In the genomic region with DNA sequence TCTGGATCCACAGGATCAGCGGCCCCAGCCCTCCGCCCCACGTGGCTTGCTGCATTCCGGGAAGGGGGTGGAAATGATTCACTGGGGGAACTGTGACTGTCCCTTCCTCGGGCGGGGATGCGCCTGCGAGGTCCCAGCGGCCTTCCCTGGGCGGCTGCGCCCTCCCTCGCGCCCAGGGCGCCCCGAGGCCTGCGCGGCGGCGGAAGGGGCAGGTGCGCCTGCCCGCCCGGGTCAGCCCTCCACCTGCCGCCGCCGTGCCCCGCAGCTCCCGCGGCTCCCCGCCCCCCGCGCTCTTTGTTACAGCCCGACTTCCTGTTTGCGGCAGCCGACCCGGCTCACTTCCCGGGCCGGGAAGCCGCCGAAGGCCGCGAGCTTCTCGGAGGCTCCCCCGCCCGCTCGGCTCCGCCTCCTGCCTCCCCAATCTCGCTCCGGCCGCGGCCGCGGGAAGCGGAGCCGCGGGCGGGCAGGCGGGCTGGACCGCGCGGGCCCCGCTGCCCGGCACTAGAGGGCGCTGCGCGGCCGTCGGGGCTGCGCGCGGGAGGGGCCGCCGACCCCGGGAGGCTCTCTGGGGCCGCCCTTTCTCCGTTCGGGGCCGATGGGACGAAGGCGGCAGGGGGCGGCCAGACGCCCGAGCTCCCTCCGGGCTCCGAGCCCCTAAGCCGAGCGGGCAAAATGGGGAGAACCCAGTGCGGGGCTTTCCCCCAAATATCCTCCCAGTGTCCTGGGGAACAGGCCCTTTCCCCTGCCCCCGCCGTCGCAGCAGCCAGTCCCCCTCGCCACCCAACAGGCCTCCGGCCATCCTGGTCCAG, we compare ENCODE assay signal across 8 cellular contexts. TPM values are rescaled to one million over a fixed set of nuclear protein-coding genes. Genes with fewer than 3 reads are reported as not detected.
DNase-seq lines count a peak whose midpoint lies in the region; ATAC-seq, FAIRE-seq and TF ChIP-seq lines count a peak whose summit lies in the region.

No MANE protein-coding gene starts in this region.

- H3K9me3 ChIP-seq in adipocyte (ENCODE audit: control insufficient read depth, low read length), result no peaks in the 10 kb centered on the region
- no peaks in the 10 kb centered on the region for H3K9me3 ChIP-seq in heart left ventricle

- ATAC-seq in GM21515 (IDR thresholded peaks at IDR 0.05; ENCODE audit: unreplicated experiment) (peak; percentile 56), heart left ventricle (peak; percentile 22 to 83 (median 79))

- TF ChIP-seq RAD21 in Ishikawa (IDR thresholded peaks at IDR 0.05; ENCODE audit: low read depth), result peak; percentile 48; the same call in 1 of the 2 replicates

- H3K4me1 ChIP-seq in adipocyte (ENCODE audit: control insufficient read depth, insufficient read depth, low read length), result peaks cover 13% of the 10 kb centered on the region
- H3K4me1 ChIP-seq in heart left ventricle, result peaks cover 7 to 60% (median 48%) of the 10 kb centered on the region in 12 donors

- FAIRE-seq in urothelium cell line (lab: Jason Lieb, UNC), result peak; percentile 40

- peak; percentile 29 to 96 (median 67) for TF ChIP-seq CTCF in heart left ventricle (IDR thresholded peaks at IDR 0.05)

- intact Hi-C loops in heart left ventricle (cut with DNase I), result loop anchor here in 9 of 10 donors (1.0 to 10.0 kb wide), 6 partner anchors 34 to 79 kb away; no protein-coding TSS in a partner anchor
- intact Hi-C loops in posterior cingulate gyrus (cut with DNase I), result loop anchor here (5.0 kb wide), 1 partner anchor 81 kb away; no protein-coding TSS in a partner anchor

- H3K36me3 ChIP-seq in adipocyte (ENCODE audit: control insufficient read depth, insufficient read depth, low read length, severe bottlenecking) (no peaks in the 10 kb centered on the region), heart left ventricle (peaks cover 0 to 22% (median 4%) of the 10 kb centered on the region in 9 donors)

- no peak for TF ChIP-seq POLR2A in heart left ventricle (IDR thresholded peaks at IDR 0.05)

- DNase-seq in Daoy (ENCODE audit: low read depth) (peak; percentile 82), SKM-1 treated with dmso at 0.1 percent for 144 hours (lab: John Stamatoyannopoulos, UW; ENCODE audit: unreplicated experiment) (peak; percentile 83), adipocyte (ENCODE audit: low read depth) (peak; percentile 91), heart left ventricle (peak; percentile 86 to 92 (median 87)), posterior cingulate gyrus (peak in 9 of 10 donors; percentile 46 to 94 (median 67)), urothelium cell line (ENCODE audit: low spot score) (peak; percentile 94)

- H3K9ac ChIP-seq in adipocyte (ENCODE audit: low read length), result peak overlapping the region; percentile 78

- TF ChIP-seq EP300 in Ishikawa (IDR thresholded peaks at IDR 0.05; ENCODE audit: borderline replicate concordance), result no peak

- peak overlapping the region; percentile 76 for H3K4me3 ChIP-seq in adipocyte (ENCODE audit: low read length)
- H3K4me3 ChIP-seq in heart left ventricle, result peak overlapping the region; percentile 41 to 70 (median 59)

- peaks cover 13% of the 10 kb centered on the region for H3K27me3 ChIP-seq in adipocyte (replicated peaks; ENCODE audit: control insufficient read depth, insufficient read depth, low read length)
- no peaks in the 10 kb centered on the region for H3K27me3 ChIP-seq in heart left ventricle

- 1% methylated on average over 49 to 92 of the region's 92 CpGs for WGBS in heart left ventricle, 4 donors

- H3K27ac ChIP-seq in heart left ventricle, result peak overlapping the region; percentile 83 to 96 (median 92)

TF ChIP-seq in Ishikawa, 13 proteins besides CTCF, POLR2A, EP300 and RAD21:
- no peak for TF ChIP-seq FOXM1 (IDR thresholded peaks at IDR 0.05; ENCODE audit: borderline replicate concordance, low read depth)
- no peak for TF ChIP-seq CEBPB (IDR thresholded peaks at IDR 0.05)
- no peak for TF ChIP-seq CREB1 (IDR thresholded peaks at IDR 0.05; ENCODE audit: low read depth)
- peak; percentile 57; the same call in 1 of the 2 replicates for TF ChIP-seq TEAD4 (IDR thresholded peaks at IDR 0.05)
- no peak for TF ChIP-seq TAF1 (IDR thresholded peaks at IDR 0.05; ENCODE audit: low read depth)
- TF ChIP-seq, protein P1, sequence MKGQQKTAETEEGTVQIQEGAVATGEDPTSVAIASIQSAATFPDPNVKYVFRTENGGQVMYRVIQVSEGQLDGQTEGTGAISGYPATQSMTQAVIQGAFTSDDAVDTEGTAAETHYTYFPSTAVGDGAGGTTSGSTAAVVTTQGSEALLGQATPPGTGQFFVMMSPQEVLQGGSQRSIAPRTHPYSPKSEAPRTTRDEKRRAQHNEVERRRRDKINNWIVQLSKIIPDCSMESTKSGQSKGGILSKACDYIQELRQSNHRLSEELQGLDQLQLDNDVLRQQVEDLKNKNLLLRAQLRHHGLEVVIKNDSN (IDR thresholded peaks at IDR 0.05), result peak; percentile 52
- TF ChIP-seq TCF12 (IDR thresholded peaks at IDR 0.05; ENCODE audit: low read depth), result peak; percentile 30; the same call in 1 of the 2 replicates
- TF ChIP-seq, protein P2, sequence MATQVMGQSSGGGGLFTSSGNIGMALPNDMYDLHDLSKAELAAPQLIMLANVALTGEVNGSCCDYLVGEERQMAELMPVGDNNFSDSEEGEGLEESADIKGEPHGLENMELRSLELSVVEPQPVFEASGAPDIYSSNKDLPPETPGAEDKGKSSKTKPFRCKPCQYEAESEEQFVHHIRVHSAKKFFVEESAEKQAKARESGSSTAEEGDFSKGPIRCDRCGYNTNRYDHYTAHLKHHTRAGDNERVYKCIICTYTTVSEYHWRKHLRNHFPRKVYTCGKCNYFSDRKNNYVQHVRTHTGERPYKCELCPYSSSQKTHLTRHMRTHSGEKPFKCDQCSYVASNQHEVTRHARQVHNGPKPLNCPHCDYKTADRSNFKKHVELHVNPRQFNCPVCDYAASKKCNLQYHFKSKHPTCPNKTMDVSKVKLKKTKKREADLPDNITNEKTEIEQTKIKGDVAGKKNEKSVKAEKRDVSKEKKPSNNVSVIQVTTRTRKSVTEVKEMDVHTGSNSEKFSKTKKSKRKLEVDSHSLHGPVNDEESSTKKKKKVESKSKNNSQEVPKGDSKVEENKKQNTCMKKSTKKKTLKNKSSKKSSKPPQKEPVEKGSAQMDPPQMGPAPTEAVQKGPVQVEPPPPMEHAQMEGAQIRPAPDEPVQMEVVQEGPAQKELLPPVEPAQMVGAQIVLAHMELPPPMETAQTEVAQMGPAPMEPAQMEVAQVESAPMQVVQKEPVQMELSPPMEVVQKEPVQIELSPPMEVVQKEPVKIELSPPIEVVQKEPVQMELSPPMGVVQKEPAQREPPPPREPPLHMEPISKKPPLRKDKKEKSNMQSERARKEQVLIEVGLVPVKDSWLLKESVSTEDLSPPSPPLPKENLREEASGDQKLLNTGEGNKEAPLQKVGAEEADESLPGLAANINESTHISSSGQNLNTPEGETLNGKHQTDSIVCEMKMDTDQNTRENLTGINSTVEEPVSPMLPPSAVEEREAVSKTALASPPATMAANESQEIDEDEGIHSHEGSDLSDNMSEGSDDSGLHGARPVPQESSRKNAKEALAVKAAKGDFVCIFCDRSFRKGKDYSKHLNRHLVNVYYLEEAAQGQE (IDR thresholded peaks at IDR 0.05; ENCODE audit: low read depth), result no peak
- peak; percentile 59; the same call in 1 of the 2 replicates for TF ChIP-seq ZBTB7A (IDR thresholded peaks at IDR 0.05; ENCODE audit: low read depth)
- TF ChIP-seq YY1 (IDR thresholded peaks at IDR 0.05; ENCODE audit: low read depth), result peak; percentile 42
- TF ChIP-seq, protein P3, sequence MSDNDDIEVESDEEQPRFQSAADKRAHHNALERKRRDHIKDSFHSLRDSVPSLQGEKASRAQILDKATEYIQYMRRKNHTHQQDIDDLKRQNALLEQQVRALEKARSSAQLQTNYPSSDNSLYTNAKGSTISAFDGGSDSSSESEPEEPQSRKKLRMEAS (IDR thresholded peaks at IDR 0.05), result peak; percentile 72

RNA-seq across cellular contexts. Expression of a gene that starts 11.5 kb away (rescaled TPM):
- total RNA-seq in Daoy (2014; rRNA removed; shearing (Covaris generic)), result 4.4 and 4.9 TPM in 2 replicates
- 1 to 10 TPM in 6 of 9 donors, under 1 TPM in 3; 0.72 to 5.3 (median 1.8) TPM for total RNA-seq in heart left ventricle
- polyA plus RNA-seq in heart left ventricle, result 1 to 10 TPM; 2.4 to 6.1 TPM

RNA-seq across cellular contexts. Expression of a gene that starts 12.6 kb away (rescaled TPM):
- total RNA-seq in Daoy (2014; rRNA removed; shearing (Covaris generic)), result not detected in 2 replicates
- 10 to 100 TPM in 6 of 9 donors, 1 to 10 TPM in 3; 4.7 to 20.8 (median 13.5) TPM for total RNA-seq in heart left ventricle
- 10 to 100 TPM in 1 of 2 donors, 1 to 10 TPM in 1; 6.8 to 11.1 TPM for polyA plus RNA-seq in heart left ventricle

RNA-seq across cellular contexts. Expression of a gene that starts 47.5 kb away (rescaled TPM):
- total RNA-seq in Daoy (2014; rRNA removed; shearing (Covaris generic)), result 23.3 and 27.9 TPM in 2 replicates
- 10 to 100 TPM; 18.0 to 29.2 (median 23.1) TPM for total RNA-seq in heart left ventricle
- 10 to 100 TPM; 14.7 to 21.3 TPM for polyA plus RNA-seq in heart left ventricle

Comparison
In these comparisons a context has a peak if more than half of its experiments do, and no peak if none do; other contexts are left out.
1. Peak in every context shown above with its lines: DNase-seq, ATAC-seq, H3K4me3 ChIP-seq and H3K27ac ChIP-seq.